Comparison of ENCODE assay signal across 22 cellular contexts in the genomic region with DNA sequence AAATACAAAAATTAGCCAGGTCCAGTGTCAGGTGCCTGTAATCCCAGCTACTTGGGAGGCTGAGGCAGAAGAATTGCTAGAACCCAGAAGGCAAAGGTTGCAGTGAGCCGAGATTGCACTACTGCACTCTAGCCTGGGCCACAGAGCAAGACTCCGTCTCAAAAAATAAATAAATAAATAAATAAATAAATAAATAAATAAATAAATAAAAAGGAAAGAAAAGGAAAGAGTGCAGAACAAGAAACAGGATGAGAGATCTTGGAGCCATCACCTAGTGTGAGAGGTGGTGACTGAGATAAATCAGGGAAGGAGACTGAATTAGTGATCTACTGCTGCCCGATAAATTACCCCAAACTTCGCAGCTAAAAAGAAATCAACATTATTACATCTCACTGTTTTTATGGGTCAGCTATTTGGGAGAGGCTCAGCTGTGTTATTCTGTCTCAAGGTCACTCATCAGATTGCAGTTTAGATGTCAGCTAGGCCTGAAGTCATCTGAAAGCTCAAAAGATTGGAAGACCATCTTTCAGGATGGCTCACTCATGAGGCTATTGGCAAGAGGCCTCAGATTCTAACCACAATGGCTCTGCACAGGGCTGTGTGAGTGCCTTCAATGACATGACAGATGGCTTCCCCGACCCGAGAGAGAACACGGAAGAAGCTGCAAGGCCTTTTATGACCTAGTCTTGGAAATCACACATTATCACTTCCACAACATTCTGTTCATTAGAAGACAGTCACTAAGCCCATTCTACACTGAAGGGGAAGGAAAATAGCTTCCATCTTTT.
"Had no signal": no experiment of that assay in that cellular context is flagged by ENCODE, and none has a peak within 500 bp of the region (broad histone marks: within the 10 kb centered on the region; RNA-seq: fewer than 3 reads in every experiment).

No MANE protein-coding gene starts in this region.

- ATAC-seq: gastrocnemius medialis, heart right ventricle, psoas muscle, right cardiac atrium had no signal

- H3K4me1 Mint-ChIP-seq: immature natural killer cell, naive B cell had no signal

- H3K4me3 Mint-ChIP-seq: activated naive CD8-positive, alpha-beta T cell; brain; immature natural killer cell; naive B cell; neural progenitor cell; stimulated activated naive CD8-positive, alpha-beta T cell treated with anti-CD3 and anti-CD28 coated beads, Interleukin-15, Interleukin-2, amounts not matched to agents 100 ng/mL and 50 ng/mL, for 24 hours had no signal

- DNase-seq: activated CD4-positive, alpha-beta T cell treated with anti-CD3 and anti-CD28 coated beads, Interleukin-2, amount 50 U/mL, for 4 hours; activated gamma-delta T cell treated with Interleukin-2 at 50 U/mL for 16 hours; amygdala; caudate nucleus; dorsolateral prefrontal cortex; gastrocnemius medialis; heart right ventricle; immature natural killer cell; kidney glomerular epithelial cell; left ventricle myocardium inferior; naive B cell; psoas muscle; right cardiac atrium; stimulated activated CD4-positive, alpha-beta T cell treated with anti-CD3 and anti-CD28 coated beads, Interleukin-15, amount 100 ng/mL, for 24 hours; stimulated activated CD4-positive, alpha-beta T cell treated with anti-CD3 and anti-CD28 coated beads, Interleukin-2, amount 100 ng/mL, for 48 hours; uterus had no signal

- H3K4me1 ChIP-seq: gastrocnemius medialis, psoas muscle, uterus had no signal

- H3K9me3 ChIP-seq: gastrocnemius medialis, left ventricle myocardium inferior, psoas muscle, suprapubic skin, transverse colon, uterus had no signal

- H3K36me3 ChIP-seq: gastrocnemius medialis, heart right ventricle, left ventricle myocardium inferior, neural progenitor cell, suprapubic skin, transverse colon, uterus had no signal

- H3K27ac ChIP-seq: dorsolateral prefrontal cortex, gastrocnemius medialis, heart right ventricle, left ventricle myocardium inferior, psoas muscle, suprapubic skin, transverse colon, uterus had no signal

- H3K36me3 Mint-ChIP-seq: brain, immature natural killer cell, neural progenitor cell had no signal

- H3K9me3 Mint-ChIP-seq: immature natural killer cell had no signal

- H3K27me3 Mint-ChIP-seq: activated naive CD8-positive, alpha-beta T cell had no signal

- H3K27ac Mint-ChIP-seq: activated naive CD8-positive, alpha-beta T cell; brain; immature natural killer cell; neural progenitor cell; stimulated activated naive CD8-positive, alpha-beta T cell treated with anti-CD3 and anti-CD28 coated beads, Interleukin-15, Interleukin-2, amounts not matched to agents 100 ng/mL and 50 ng/mL, for 24 hours had no signal

- H3K4me3 ChIP-seq: dorsolateral prefrontal cortex, gastrocnemius medialis, heart right ventricle, left ventricle myocardium inferior, neural progenitor cell, psoas muscle, suprapubic skin, transverse colon, uterus had no signal
